In genomic region chr9:136545966-136546696, GRCh38 we compare ENCODE assay signal across 8 cellular contexts. TPM values are rescaled to one million over a fixed set of nuclear protein-coding genes. Genes with fewer than 3 reads are reported as not detected.
A peak's percentile ranks its signal among the peaks of the same experiment; 100 is the strongest.
DNase-seq lines count a peak whose midpoint lies in the region; ATAC-seq and TF ChIP-seq lines count a peak whose summit lies in the region.

NOTCH1 (minus strand) TSS chr9:136546048; CDS start chr9:136545786, 262 bp downstream.

- H3K9me3 ChIP-seq in SJSA1 (replicated peaks) (no peaks in the 10 kb centered on the region), suprapubic skin (no peaks in the 10 kb centered on the region)

- H3K4me3 ChIP-seq in SJSA1 (peak within 1 kb of the TSS; percentile 71), suprapubic skin (peak within 1 kb of the TSS; percentile 85)

- peaks cover 4% of the 10 kb centered on the region; the same call in 1 of the 2 replicates for H3K36me3 ChIP-seq in SJSA1
- H3K36me3 ChIP-seq in suprapubic skin = no peaks in the 10 kb centered on the region

- no peak for TF ChIP-seq EP300 in suprapubic skin (IDR thresholded peaks at IDR 0.05)

- peak; percentile 59 for ATAC-seq in GM19468 (IDR thresholded peaks at IDR 0.05; ENCODE audit: extremely low read depth, unreplicated experiment)

- H3K4me1 ChIP-seq in SJSA1 (replicated peaks) (peaks cover 34% of the 10 kb centered on the region), suprapubic skin (peaks cover 67% of the 10 kb centered on the region)

- H3K27me3 ChIP-seq in SJSA1 (replicated peaks) (no peaks in the 10 kb centered on the region), suprapubic skin (no peaks in the 10 kb centered on the region)

- TF ChIP-seq POLR2A in suprapubic skin (IDR thresholded peaks at IDR 0.05) = no peak

- DNase-seq in D341Med (ENCODE audit: low spot score) = peak; percentile 95
- peak; percentile 60 for DNase-seq in HS-5 (ENCODE audit: low read depth)
- peak; percentile 91 for DNase-seq in SJSA1 (ENCODE audit: low read depth in 1 of 2, low spot score in 2 of 2)
- peak; percentile 89 for DNase-seq in activated naive CD4-positive, alpha-beta T cell treated with Interleukin-2 at 50 U/mL for 16 hours
- DNase-seq in germinal center (ENCODE audit: low spot score) = peak; percentile 94
- peak; percentile 71 for DNase-seq in occipital lobe (lab: John Stamatoyannopoulos, UW)
- peak; percentile 94 to 96 for DNase-seq in suprapubic skin (ENCODE audit: low spot score in 2 of 2)

- H3K27ac ChIP-seq in SJSA1 (peak within 1 kb of the TSS; percentile 41), suprapubic skin (peak within 1 kb of the TSS; percentile 97)

- 0% methylated on average over 9 of the region's 94 CpGs for WGBS in suprapubic skin

- TF ChIP-seq CTCF in suprapubic skin (IDR thresholded peaks at IDR 0.05) = no peak

RNA-seq across cellular contexts. Expression of gene NOTCH1, which starts in this region (rescaled TPM):
- total RNA-seq in SJSA1 (2014; rRNA removed; shearing (Covaris generic)) = 6.0 and 8.0 TPM in 2 replicates
- 22.9 TPM for total RNA-seq in occipital lobe
- 100 to 1,000 TPM in 3 of 4 donors, 10 to 100 TPM in 1; 71.0 to 160 (median 114) TPM for total RNA-seq in suprapubic skin

Comparison
In these comparisons a context has a peak if more than half of its experiments do, and no peak if none do; other contexts are left out.
1. Peak in every context shown above with its lines: DNase-seq, ATAC-seq, H3K4me3 ChIP-seq and H3K27ac ChIP-seq.